ENCODE assay signal across 1 cellular context in genomic region chr6:139364982-139365379, GRCh38.
TF ChIP-seq lines count a peak whose summit lies in the region.

No MANE protein-coding gene starts in this region.

TF ChIP-seq in K562, 482 proteins besides CTCF, POLR2A, EP300 and RAD21 (continued from another document):
- TF ChIP-seq RBM14 (IDR thresholded peaks at IDR 0.05; ENCODE audit: borderline replicate concordance, insufficient read depth, low read depth, low read length) (no peak), ZNF316 (IDR thresholded peaks at IDR 0.05) (peak; percentile 92), BRF1 (IDR thresholded peaks at IDR 0.05; ENCODE audit: borderline replicate concordance, extremely low read depth, insufficient read length) (no peak), ZBTB12 (CRISPR knock-in tag; IDR thresholded peaks at IDR 0.05) (no peak), TRIM28 (IDR thresholded peaks at IDR 0.05) (no peak), SFPQ (IDR thresholded peaks at IDR 0.05; ENCODE audit: low read depth, low read length) (no peak), ZNF740 (CRISPR knock-in tag; IDR thresholded peaks at IDR 0.05) (no peak), ZNF740 (tag; IDR thresholded peaks at IDR 0.05) (no peak), SMAD4 (CRISPR knock-in tag; conservative IDR thresholded peaks at IDR 0.05) (no peak), ELK3 (CRISPR knock-in tag; IDR thresholded peaks at IDR 0.05) (no peak), C11orf30 (IDR thresholded peaks at IDR 0.05; ENCODE audit: low read depth) (peak; percentile 79), MTF1 (CRISPR knock-in tag; IDR thresholded peaks at IDR 0.05; ENCODE audit: borderline replicate concordance) (no peak), ZNF639 (CRISPR knock-in tag; conservative IDR thresholded peaks at IDR 0.05 in 1 of 2, IDR thresholded peaks at IDR 0.05 in 1 of 2) (no peak), NFE2 (IDR thresholded peaks at IDR 0.05; ENCODE audit: low read depth) (peak; percentile 39; the same call in 1 of the 2 replicates), CBX3 (IDR thresholded peaks at IDR 0.05; ENCODE audit: borderline replicate concordance in 1 of 2, low read length in 2 of 2) (no peak), GABPB1 (CRISPR knock-in tag; IDR thresholded peaks at IDR 0.05) (no peak), CLOCK (CRISPR knock-in tag; IDR thresholded peaks at IDR 0.05; ENCODE audit: borderline replicate concordance) (no peak), PHB2 (IDR thresholded peaks at IDR 0.05; ENCODE audit: low read depth) (no peak), E2F6 (IDR thresholded peaks at IDR 0.05; ENCODE audit: borderline replicate concordance in 1 of 2, extremely low read depth in 1 of 2, insufficient read depth in 1 of 2, insufficient read length in 1 of 2, low read depth in 1 of 2, low read length in 1 of 2, poor library complexity in 1 of 2, severe bottlenecking in 1 of 2) (no peak), MAFF (IDR thresholded peaks at IDR 0.05; ENCODE audit: low read length) (peak; percentile 73), MXD1 (CRISPR knock-in tag; IDR thresholded peaks at IDR 0.05; ENCODE audit: borderline replicate concordance, poor library complexity, severe bottlenecking) (no peak), RERE (CRISPR knock-in tag; IDR thresholded peaks at IDR 0.05; ENCODE audit: borderline replicate concordance) (no peak), CXXC5 (CRISPR knock-in tag; IDR thresholded peaks at IDR 0.05) (no peak), MAFK (IDR thresholded peaks at IDR 0.05; ENCODE audit: low read length) (peak; percentile 46; the same call in 1 of the 2 replicates), AFF4 (CRISPR knock-in tag; IDR thresholded peaks at IDR 0.05) (no peak), KDM2B (CRISPR knock-in tag; IDR thresholded peaks at IDR 0.05) (no peak), MAFG (tag; conservative IDR thresholded peaks at IDR 0.05) (peak; percentile 82), CREBBP (IDR thresholded peaks at IDR 0.05; ENCODE audit: low read depth, low read length) (no peak), ZNF77 (CRISPR knock-in tag; IDR thresholded peaks at IDR 0.05) (no peak), MTA1 (IDR thresholded peaks at IDR 0.05; ENCODE audit: borderline replicate concordance) (no peak), SUPT5H (IDR thresholded peaks at IDR 0.05) (no peak), E2F5 (CRISPR knock-in tag; IDR thresholded peaks at IDR 0.05) (no peak), TAF15 (IDR thresholded peaks at IDR 0.05; ENCODE audit: low read depth, low read length) (no peak)
